8 cellular contexts compared by ENCODE assay signal in genomic region chr14:20609215-20610001, GRCh38. TPM values are rescaled to one million over a fixed set of nuclear protein-coding genes. Genes with fewer than 3 reads are reported as not detected.
A peak's percentile ranks its signal among the peaks of the same experiment; 100 is the strongest.
DNase-seq lines count a peak whose midpoint lies in the region; ATAC-seq and TF ChIP-seq lines count a peak whose summit lies in the region.

No MANE protein-coding gene starts in this region.

- no peak overlapping the region for H3K27ac Mint-ChIP-seq in activated naive CD8-positive, alpha-beta T cell treated with anti-CD3 and anti-CD28 coated beads, Interleukin-2, amount 50 U/mL, for 24 hours

- H3K4me3 Mint-ChIP-seq in activated naive CD8-positive, alpha-beta T cell treated with anti-CD3 and anti-CD28 coated beads, Interleukin-2, amount 50 U/mL, for 24 hours: no peak overlapping the region

- peak; percentile 86 for DNase-seq in ACHN
- peak; percentile 95 for DNase-seq in NAMALWA (ENCODE audit: low spot score)
- DNase-seq in SIG-M5 treated with dmso at 0.1 percent for 504 hours (lab: John Stamatoyannopoulos, UW; ENCODE audit: unreplicated experiment): peak; percentile 90
- peak; percentile 65 for DNase-seq in activated naive CD8-positive, alpha-beta T cell treated with anti-CD3 and anti-CD28 coated beads, Interleukin-2, amount 50 U/mL, for 24 hours
- peak; percentile 88 to 93 for DNase-seq in cardiac muscle cell (ENCODE audit: low read depth in 1 of 2, low spot score in 1 of 2)
- DNase-seq in osteoblast (ENCODE audit: insufficient read length, low spot score, missing footprints): peak; percentile 93

- H3K27ac ChIP-seq in cardiac muscle cell (no peak overlapping the region), osteoblast (ENCODE audit: low read depth, low read length) (peak overlapping the region; percentile 12)

- H3K27me3 ChIP-seq in cardiac muscle cell: no peaks in the 10 kb centered on the region
- no peaks in the 10 kb centered on the region for H3K27me3 ChIP-seq in osteoblast (ENCODE audit: insufficient read depth, low read length)

- ATAC-seq in GM18907 (IDR thresholded peaks at IDR 0.05; ENCODE audit: unreplicated experiment): peak; percentile 23
- peak; percentile 7 for ATAC-seq in activated naive CD8-positive, alpha-beta T cell treated with anti-CD3 and anti-CD28 coated beads, Interleukin-2, amount 50 U/mL, for 24 hours
- no peak for ATAC-seq in HG03159 (IDR thresholded peaks at IDR 0.05; ENCODE audit: unreplicated experiment)

- H4K20me1 ChIP-seq in osteoblast (ENCODE audit: insufficient read depth, low read length): no peaks in the 10 kb centered on the region

- TF ChIP-seq CTCF in cardiac muscle cell (IDR thresholded peaks at IDR 0.05; ENCODE audit: low read depth, low read length) (peak; percentile 86), osteoblast (IDR thresholded peaks at IDR 0.05; ENCODE audit: extremely low read depth, low read depth, low read length) (peak; percentile 97)

- no peaks in the 10 kb centered on the region for H3K9me3 ChIP-seq in cardiac muscle cell (ENCODE audit: low read depth)
- H3K9me3 ChIP-seq in osteoblast (ENCODE audit: low read depth, low read length): no peaks in the 10 kb centered on the region

- in situ Hi-C loops in ACHN (cut with HindIII; ENCODE audit: low pct_ligation_motif_present, low pct_unique_long_range_greater_than_20kb, low sequenced_read_pairs): no loop called here

- H3K4me2 ChIP-seq in osteoblast (ENCODE audit: insufficient read depth, low read length): peak overlapping the region; percentile 77

- H3K9me3 Mint-ChIP-seq in activated naive CD8-positive, alpha-beta T cell treated with anti-CD3 and anti-CD28 coated beads, Interleukin-2, amount 50 U/mL, for 24 hours: no peaks in the 10 kb centered on the region

- no peaks in the 10 kb centered on the region for H3K27me3 Mint-ChIP-seq in activated naive CD8-positive, alpha-beta T cell treated with anti-CD3 and anti-CD28 coated beads, Interleukin-2, amount 50 U/mL, for 24 hours

- peak overlapping the region; percentile 96 for H3K4me3 ChIP-seq in cardiac muscle cell
- H3K4me3 ChIP-seq in osteoblast (ENCODE audit: insufficient read depth, low read length): peak overlapping the region; percentile 88

- H3K4me1 ChIP-seq in cardiac muscle cell (ENCODE audit: low read depth): peaks cover 2% of the 10 kb centered on the region
- H3K4me1 ChIP-seq in osteoblast (ENCODE audit: insufficient read depth, low read length): peaks cover 5% of the 10 kb centered on the region

- peak overlapping the region; percentile 94 for H2AFZ ChIP-seq in osteoblast (ENCODE audit: low read length)

- no peaks in the 10 kb centered on the region for H3K4me1 Mint-ChIP-seq in activated naive CD8-positive, alpha-beta T cell treated with anti-CD3 and anti-CD28 coated beads, Interleukin-2, amount 50 U/mL, for 24 hours

- no peaks in the 10 kb centered on the region for H3K36me3 Mint-ChIP-seq in activated naive CD8-positive, alpha-beta T cell treated with anti-CD3 and anti-CD28 coated beads, Interleukin-2, amount 50 U/mL, for 24 hours (ENCODE audit: low read depth)

- no peaks in the 10 kb centered on the region for H3K79me2 ChIP-seq in osteoblast (ENCODE audit: insufficient read depth, low read length)

- H3K36me3 ChIP-seq in cardiac muscle cell: no peaks in the 10 kb centered on the region
- no peaks in the 10 kb centered on the region for H3K36me3 ChIP-seq in osteoblast (ENCODE audit: insufficient read depth, low read length)

RNA-seq across cellular contexts. Expression of gene RNASE12, which starts 18.2 kb away (rescaled TPM):
- total RNA-seq in cardiac muscle cell: not detected in 2 replicates
- polyA plus RNA-seq in cardiac muscle cell: not detected in 2 replicates
- total RNA-seq in osteoblast: not detected in 2 replicates

RNA-seq across cellular contexts. Expression of gene RNASE11, which starts 21.6 kb away (rescaled TPM):
- not detected in 2 replicates for total RNA-seq in cardiac muscle cell
- polyA plus RNA-seq in cardiac muscle cell: not detected in 2 replicates
- total RNA-seq in osteoblast: not detected in 2 replicates

RNA-seq across cellular contexts. Expression of gene OR6S1, which starts 32.1 kb away (rescaled TPM):
- total RNA-seq in cardiac muscle cell: not detected in 2 replicates
- polyA plus RNA-seq in cardiac muscle cell: not detected in 2 replicates
- not detected in 2 replicates for total RNA-seq in osteoblast

RNA-seq across cellular contexts. Expression of gene RNASE9, which starts 48.6 kb away (rescaled TPM):
- total RNA-seq in cardiac muscle cell (not detected in 2 replicates), osteoblast (not detected in 2 replicates)
- polyA plus RNA-seq in cardiac muscle cell: not detected in 2 replicates
